Comparison of ENCODE assay signal across 12 cellular contexts in the genomic region with DNA sequence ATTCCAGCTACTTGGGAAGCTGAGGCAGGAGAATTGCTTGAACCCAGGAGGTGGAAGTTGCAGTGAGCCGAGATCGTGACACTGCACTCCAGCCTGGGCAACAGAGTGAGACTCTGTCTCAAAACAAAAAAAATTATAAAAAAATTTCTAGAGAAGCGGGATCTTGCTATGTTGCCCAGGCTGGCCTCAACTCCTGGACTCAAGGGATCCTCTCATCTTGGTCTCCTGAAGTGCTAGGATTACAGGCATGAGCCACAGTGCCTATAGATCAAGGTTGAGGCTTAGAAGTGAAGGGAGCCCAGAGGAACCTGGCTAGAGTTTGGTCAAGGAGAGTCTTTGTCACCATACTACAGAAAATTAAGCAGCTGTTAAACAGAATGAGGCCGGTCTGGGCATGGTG. TPM values are rescaled to one million over a fixed set of nuclear protein-coding genes. Genes with fewer than 3 reads are reported as not detected.
A peak's percentile ranks its signal among the peaks of the same experiment; 100 is the strongest.
DNase-seq lines count a peak whose midpoint lies in the region; ATAC-seq lines count a peak whose summit lies in the region.
"Had no signal": no experiment of that assay in that cellular context is flagged by ENCODE, and none has a peak within 500 bp of the region (broad histone marks: within the 10 kb centered on the region; RNA-seq: fewer than 3 reads in every experiment).

No MANE protein-coding gene starts in this region.

- in situ Hi-C loops in GM23248 (cut with MboI), result no loop called here

- CTCF ChIA-PET in activated CD8-positive, alpha-beta T cell treated with anti-CD3 and anti-CD28 coated beads, Interleukin-2, amount 10 ng/mL, durations not matched to agents 7 days and 5 days (lab: Charles Lee), result no interaction called here

- H3K79me2 ChIP-seq in GM23248 (ENCODE audit: insufficient read depth), result peaks cover 6% of the 10 kb centered on the region

- POLR2A ChIA-PET in activated CD8-positive, alpha-beta T cell treated with anti-CD3 and anti-CD28 coated beads, Interleukin-2, amount 10 ng/mL, durations not matched to agents 7 days and 5 days (lab: Charles Lee), result interaction anchor here (2.2 kb wide), 1 partner anchor 12 kb away, joined by 12 read pairs; no protein-coding TSS in a partner anchor
- POLR2A ChIA-PET in naive thymus-derived CD8-positive, alpha-beta T cell (lab: Charles Lee), result interaction anchor here (1.0 to 2.4 kb wide), 3 partner anchors 9 to 99 kb away, joined by 3 to 5 read pairs (median 4); a partner anchor contains a TSS

- H3K27me3 Mint-ChIP-seq in CD4-positive, CD25-positive, alpha-beta regulatory T cell, result peaks cover under 1% of the 10 kb centered on the region
- H3K27me3 Mint-ChIP-seq in activated CD8-positive, alpha-beta T cell treated with anti-CD3 and anti-CD28 coated beads, Interleukin-2, amount 10 ng/mL, durations not matched to agents 7 days and 5 days (ENCODE audit: low read depth), result no peaks in the 10 kb centered on the region
- no peaks in the 10 kb centered on the region for H3K27me3 Mint-ChIP-seq in naive thymus-derived CD8-positive, alpha-beta T cell

- H3K27me3 ChIP-seq in CD4-positive, CD25-positive, alpha-beta regulatory T cell (ENCODE audit: control insufficient read depth, insufficient read depth, low read length), result no peaks in the 10 kb centered on the region
- no peaks in the 10 kb centered on the region for H3K27me3 ChIP-seq in GM23248 (replicated peaks; ENCODE audit: insufficient read depth)
- H3K27me3 ChIP-seq: brain microvascular endothelial cell, heart left ventricle had no signal

- H3F3A ChIP-seq in GM23248 (ENCODE audit: insufficient read depth), result peaks cover 32% of the 10 kb centered on the region

- H2AFZ ChIP-seq in GM23248, result peak overlapping the region; percentile 92

- H3K4me1 Mint-ChIP-seq in CD4-positive, CD25-positive, alpha-beta regulatory T cell, result peaks cover under 1 to 35% (median 20%) of the 10 kb centered on the region in 4 donors
- H3K4me1 Mint-ChIP-seq in activated CD8-positive, alpha-beta T cell treated with anti-CD3 and anti-CD28 coated beads, Interleukin-2, amount 10 ng/mL, durations not matched to agents 7 days and 5 days (ENCODE audit: low read depth), result peaks cover 38% of the 10 kb centered on the region
- H3K4me1 Mint-ChIP-seq in naive thymus-derived CD8-positive, alpha-beta T cell, result peaks cover 12 to 36% (median 27%) of the 10 kb centered on the region in 4 donors

- DNase-seq in CD4-positive, CD25-positive, alpha-beta regulatory T cell, result no peak
- DNase-seq in GM23248 (no peak), anterior cingulate cortex (lab: John Stamatoyannopoulos, UW) (no peak)
- no peak for DNase-seq in activated CD8-positive, alpha-beta T cell treated with anti-CD3 and anti-CD28 coated beads, Interleukin-2, amount 10 ng/mL, durations not matched to agents 7 days and 5 days
- no peak for DNase-seq in naive thymus-derived CD8-positive, alpha-beta T cell
- DNase-seq in activated CD4-positive, CD25-positive, alpha-beta regulatory T cell treated with anti-CD3 and anti-CD28 coated beads, Interleukin-2, amount 50 U/mL, for 72 hours, result no peak
- DNase-seq: brain microvascular endothelial cell, heart left ventricle, KG1, NCI-H2081, psoas muscle had no signal

- H3K9ac ChIP-seq in GM23248, result no peak overlapping the region

- peaks cover 20% of the 10 kb centered on the region for H3K36me3 Mint-ChIP-seq in CD4-positive, CD25-positive, alpha-beta regulatory T cell
- H3K36me3 Mint-ChIP-seq in activated CD8-positive, alpha-beta T cell treated with anti-CD3 and anti-CD28 coated beads, Interleukin-2, amount 10 ng/mL, durations not matched to agents 7 days and 5 days (ENCODE audit: low read depth), result peaks cover 32% of the 10 kb centered on the region
- peaks cover 0 to 16% (median 5%) of the 10 kb centered on the region in 3 donors for H3K36me3 Mint-ChIP-seq in naive thymus-derived CD8-positive, alpha-beta T cell

- no peak overlapping the region for H3K4me2 ChIP-seq in GM23248 (ENCODE audit: unreplicated experiment)

- H3K4me3 ChIP-seq in CD4-positive, CD25-positive, alpha-beta regulatory T cell (ENCODE audit: low read depth, low read length), result no peak overlapping the region
- no peak overlapping the region for H3K4me3 ChIP-seq in GM23248

- H3K4me1 ChIP-seq in CD4-positive, CD25-positive, alpha-beta regulatory T cell (ENCODE audit: control insufficient read depth, insufficient read depth, low read length, poor library complexity, severe bottlenecking), result peaks cover 29% of the 10 kb centered on the region
- H3K4me1 ChIP-seq in GM23248 (ENCODE audit: insufficient read depth), result no peaks in the 10 kb centered on the region

- peaks cover 9% of the 10 kb centered on the region for H3K36me3 ChIP-seq in CD4-positive, CD25-positive, alpha-beta regulatory T cell (ENCODE audit: control insufficient read depth, insufficient read depth, low read length)
- peaks cover 9% of the 10 kb centered on the region; the same call in 1 of the 2 replicates for H3K36me3 ChIP-seq in GM23248 (ENCODE audit: low read depth)
- H3K36me3 ChIP-seq: brain microvascular endothelial cell had no signal

- peaks cover 0 to 3% (median 0%) of the 10 kb centered on the region in 7 donors for H3K9me3 Mint-ChIP-seq in CD4-positive, CD25-positive, alpha-beta regulatory T cell
- no peaks in the 10 kb centered on the region for H3K9me3 Mint-ChIP-seq in activated CD8-positive, alpha-beta T cell treated with anti-CD3 and anti-CD28 coated beads, Interleukin-2, amount 10 ng/mL, durations not matched to agents 7 days and 5 days (ENCODE audit: insufficient read depth)
- no peaks in the 10 kb centered on the region for H3K9me3 Mint-ChIP-seq in naive thymus-derived CD8-positive, alpha-beta T cell

- WGBS in GM23248 (ENCODE audit: low coverage in 1 of 2, low lambda C conversion rate in 2 of 2, missing lambda C conversion rate in 2 of 2), 2 experiments, result 97 to 98% methylated on average over 4 of the region's 4 CpGs

- H3K27ac ChIP-seq in CD4-positive, CD25-positive, alpha-beta regulatory T cell (ENCODE audit: insufficient read depth, low read length, poor library complexity, severe bottlenecking), result no peak overlapping the region
- no peak overlapping the region for H3K27ac ChIP-seq in GM23248
- H3K27ac ChIP-seq: brain microvascular endothelial cell had no signal

- H4K20me1 ChIP-seq in GM23248 (ENCODE audit: insufficient read depth), result no peaks in the 10 kb centered on the region

- no peak for ATAC-seq in CD4-positive, CD25-positive, alpha-beta regulatory T cell (ENCODE audit: low read depth in 2 of 2)
- ATAC-seq in activated CD8-positive, alpha-beta T cell treated with anti-CD3 and anti-CD28 coated beads, Interleukin-2, amount 10 ng/mL, durations not matched to agents 7 days and 5 days, result no peak
- no peak for ATAC-seq in naive thymus-derived CD8-positive, alpha-beta T cell
- no peak for ATAC-seq in HG03520 (IDR thresholded peaks at IDR 0.05; ENCODE audit: unreplicated experiment)
- ATAC-seq: heart left ventricle had no signal

- H3K9me3 ChIP-seq in CD4-positive, CD25-positive, alpha-beta regulatory T cell (ENCODE audit: control insufficient read depth in 2 of 2, low read length in 2 of 2), result no peaks in the 10 kb centered on the region
- H3K9me3 ChIP-seq in GM23248 (ENCODE audit: low read depth), result no peaks in the 10 kb centered on the region
- H3K9me3 ChIP-seq: heart left ventricle, psoas muscle had no signal

- H3K27ac Mint-ChIP-seq in CD4-positive, CD25-positive, alpha-beta regulatory T cell, result peak overlapping the region; percentile 75 to 99 (median 98)
- H3K27ac Mint-ChIP-seq in activated CD8-positive, alpha-beta T cell treated with anti-CD3 and anti-CD28 coated beads, Interleukin-2, amount 10 ng/mL, durations not matched to agents 7 days and 5 days, result peak overlapping the region; percentile 99
- peak overlapping the region in 6 of 10 donors; percentile 43 to 99 (median 92) for H3K27ac Mint-ChIP-seq in naive thymus-derived CD8-positive, alpha-beta T cell

- H3K4me3 Mint-ChIP-seq in CD4-positive, CD25-positive, alpha-beta regulatory T cell, result peak overlapping the region; percentile 99 to 100 (median 99)
- H3K4me3 Mint-ChIP-seq in activated CD8-positive, alpha-beta T cell treated with anti-CD3 and anti-CD28 coated beads, Interleukin-2, amount 10 ng/mL, durations not matched to agents 7 days and 5 days, result peak overlapping the region; percentile 99
- peak overlapping the region; percentile 64 to 100 (median 98) for H3K4me3 Mint-ChIP-seq in naive thymus-derived CD8-positive, alpha-beta T cell

- H3K9me2 ChIP-seq in GM23248 (ENCODE audit: insufficient read depth), result no peaks in the 10 kb centered on the region

RNA-seq across cellular contexts. Expression of a gene that starts 1.4 kb away (rescaled TPM):
- total RNA-seq in CD4-positive, CD25-positive, alpha-beta regulatory T cell, result 59.7 TPM
- polyA plus RNA-seq in CD4-positive, CD25-positive, alpha-beta regulatory T cell, result 10 to 100 TPM; 40.6 to 50.9 (median 43.4) TPM
- total RNA-seq in GM23248 (2014; rRNA removed; shearing (Covaris generic)), result 34.4 and 37.2 TPM in 2 replicates
- polyA plus RNA-seq in GM23248 (2016; fragmentation: Nextera tagmentation; extraction: Ambion mirVana), result 48.4 and 51.5 TPM in 2 replicates
- 100 to 1,000 TPM; 275 to 287 TPM for total RNA-seq in activated CD8-positive, alpha-beta T cell treated with anti-CD3 and anti-CD28 coated beads, Interleukin-2, amount 10 ng/mL, durations not matched to agents 7 days and 5 days
- 10 to 100 TPM; 64.3 to 68.1 TPM for total RNA-seq in naive thymus-derived CD8-positive, alpha-beta T cell
- polyA plus RNA-seq in naive thymus-derived CD8-positive, alpha-beta T cell, result 10 to 100 TPM; 22.3 to 25.6 (median 25.6) TPM

RNA-seq across cellular contexts. Expression of a gene that starts 17.7 kb away (rescaled TPM):
- total RNA-seq in CD4-positive, CD25-positive, alpha-beta regulatory T cell, result not detected
- 1 to 10 TPM in 3 of 4 donors, under 1 TPM in 1; 0.93 to 2.9 (median 1.7) TPM for polyA plus RNA-seq in CD4-positive, CD25-positive, alpha-beta regulatory T cell
- total RNA-seq in GM23248 (2014; rRNA removed; shearing (Covaris generic)), result 71.6 and 82.9 TPM in 2 replicates
- polyA plus RNA-seq in GM23248 (2016; fragmentation: Nextera tagmentation; extraction: Ambion mirVana), result 44.3 and 46.6 TPM in 2 replicates
- under 1 TPM; 0.34 to 0.68 TPM for total RNA-seq in activated CD8-positive, alpha-beta T cell treated with anti-CD3 and anti-CD28 coated beads, Interleukin-2, amount 10 ng/mL, durations not matched to agents 7 days and 5 days
- total RNA-seq in naive thymus-derived CD8-positive, alpha-beta T cell, result 1 to 10 TPM; 2.6 to 3.1 TPM
- polyA plus RNA-seq in naive thymus-derived CD8-positive, alpha-beta T cell, result under 1 TPM in 1 of 3 donors, not detected in 2; 0.65 TPM

Comparison
In these comparisons a context has a peak if more than half of its experiments do, and no peak if none do; other contexts are left out.
1. RNA of a gene that starts 17.7 kb away (total RNA-seq): 71.6 to 82.9 TPM in GM23248; 2.6 to 3.1 TPM in naive thymus-derived CD8-positive, alpha-beta T cell, 0.34 to 0.68 TPM in activated CD8-positive, alpha-beta T cell treated with anti-CD3 and anti-CD28 coated beads, Interleukin-2, amount 10 ng/mL, durations not matched to agents 7 days and 5 days and not detected in CD4-positive, CD25-positive, alpha-beta regulatory T cell (single experiment); every median in the first group is over 10 times any median in the second.
2. Peak in every context shown above with its lines, with median percentiles within 50 percentile points of each other: H3K27ac Mint-ChIP-seq and H3K4me3 Mint-ChIP-seq.